19 cellular contexts compared by ENCODE assay signal in the genomic region with DNA sequence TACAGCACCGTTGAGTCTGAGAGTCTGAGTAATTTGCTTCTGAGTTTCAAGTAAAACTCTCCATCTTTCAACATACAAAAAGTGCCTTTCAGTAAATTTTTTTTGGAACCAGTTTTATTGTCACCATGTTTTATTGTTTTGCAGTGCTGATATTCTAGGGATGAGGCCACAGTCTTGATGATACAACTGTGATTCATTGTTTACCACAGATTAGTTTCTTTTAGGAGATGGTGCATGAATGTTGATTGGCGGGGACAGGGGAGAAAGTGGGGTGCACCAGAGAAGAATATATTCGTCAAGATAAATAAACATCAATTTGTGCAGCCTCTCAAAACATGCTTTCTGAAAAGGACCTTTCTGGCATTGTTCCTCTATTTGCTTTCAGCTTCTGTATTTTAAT.
DNase-seq lines count a peak whose midpoint lies in the region; ATAC-seq and TF ChIP-seq lines count a peak whose summit lies in the region.
"Had no signal": no experiment of that assay in that cellular context is flagged by ENCODE, and none has a peak within 500 bp of the region (broad histone marks: within the 10 kb centered on the region; RNA-seq: fewer than 3 reads in every experiment).

No MANE protein-coding gene starts in this region.

- no peak for TF ChIP-seq CTCF in epithelial cell of esophagus (IDR thresholded peaks at IDR 0.05; ENCODE audit: insufficient read depth, low read depth, low read length, missing control alignments)

- intact Hi-C loops in Right ventricle myocardium superior (cut with DNase I) = no loop called here

- no peak overlapping the region for H3K4me3 ChIP-seq in epithelial cell of esophagus (ENCODE audit: low read length)
- H3K4me3 ChIP-seq: BLaER1, Peyer's patch had no signal

- peak; percentile 49 for DNase-seq in DMS153 treated with DMSO at 0.1 percent for 48 hours (lab: John Stamatoyannopoulos, UW; ENCODE audit: unreplicated experiment)
- peak; percentile 57 for DNase-seq in NCI-H1417 treated with DMSO at 0.1 percent for 48 hours (lab: John Stamatoyannopoulos, UW)
- DNase-seq in NCI-H69 (lab: John Stamatoyannopoulos, UW) = peak; percentile 73
- peak; percentile 16 for DNase-seq in epithelial cell of esophagus (ENCODE audit: low read depth)
- no peak for DNase-seq in hepatic stellate cell (ENCODE audit: low spot score)
- no peak for DNase-seq in Right ventricle myocardium superior
- DNase-seq in dedifferentiated amniotic fluid mesenchymal stem cell (ENCODE audit: extremely low spot score) = no peak
- DNase-seq: Calu3; CD4-positive, alpha-beta memory T cell; DMS79; KBM-7; NCI-H187 treated with DMSO at 0.1 percent for 48 hours; NCI-H2171; NCI-H510A treated with DMSO at 0.1 percent for 48 hours; Peyer's patch; T-helper 17 cell had no signal

- no peak for ATAC-seq in HG02870 (IDR thresholded peaks at IDR 0.05; ENCODE audit: unreplicated experiment)
- ATAC-seq in Right ventricle myocardium superior (ENCODE audit: poor library complexity) = no peak
- ATAC-seq: HepG2, T-helper 17 cell had no signal

Comparison
In these comparisons a context has a peak if more than half of its experiments do, and no peak if none do; other contexts are left out.
1. DNase-seq: peak in DMS153 treated with DMSO at 0.1 percent for 48 hours (single experiment), NCI-H1417 treated with DMSO at 0.1 percent for 48 hours (single experiment), NCI-H69 (single experiment) and epithelial cell of esophagus (single experiment); none in hepatic stellate cell (single experiment), Right ventricle myocardium superior (single experiment) and dedifferentiated amniotic fluid mesenchymal stem cell (single experiment).